Comparison of ENCODE assay signal across 9 cellular contexts in genomic region chr2:85560812-85561279, GRCh38. TPM values are rescaled to one million over a fixed set of nuclear protein-coding genes. Genes with fewer than 3 reads are reported as not detected.
DNase-seq lines count a peak whose midpoint lies in the region; ATAC-seq, FAIRE-seq and TF ChIP-seq lines count a peak whose summit lies in the region.
"Had no signal": no experiment of that assay in that cellular context is flagged by ENCODE, and none has a peak within 500 bp of the region (broad histone marks: within the 10 kb centered on the region; RNA-seq: fewer than 3 reads in every experiment).

No MANE protein-coding gene starts in this region.

- no peaks in the 10 kb centered on the region for H3K9me3 Mint-ChIP-seq in progenitor cell of endocrine pancreas (ENCODE audit: low read depth)

- no peak for TF ChIP-seq CTCF in AG09309 (IDR thresholded peaks at IDR 0.05; ENCODE audit: control insufficient read depth, insufficient read depth, low read depth, low read length, missing control alignments)
- TF ChIP-seq CTCF in RWPE2 (IDR thresholded peaks at IDR 0.05; ENCODE audit: poor library complexity, severe bottlenecking), result no peak
- no peak for TF ChIP-seq CTCF in esophagus squamous epithelium (IDR thresholded peaks at IDR 0.05)
- no peak for TF ChIP-seq CTCF in progenitor cell of endocrine pancreas (IDR thresholded peaks at IDR 0.05; ENCODE audit: unreplicated experiment)

- no peak for TF ChIP-seq POLR2A in esophagus squamous epithelium (IDR thresholded peaks at IDR 0.05)

- H3K36me3 Mint-ChIP-seq in progenitor cell of endocrine pancreas (ENCODE audit: insufficient read depth), result peaks cover 8% of the 10 kb centered on the region

- no peaks in the 10 kb centered on the region for H3K4me1 ChIP-seq in RWPE2 (ENCODE audit: insufficient read depth, poor library complexity, severe bottlenecking)
- peaks cover 16 to 29% (median 16%) of the 10 kb centered on the region in 3 donors for H3K4me1 ChIP-seq in esophagus squamous epithelium

- FAIRE-seq in RCC 7860 (lab: Jason Lieb, UNC), result no peak
- FAIRE-seq: islet of Langerhans had no signal

- H3K27me3 Mint-ChIP-seq in progenitor cell of endocrine pancreas, result no peaks in the 10 kb centered on the region

- no peaks in the 10 kb centered on the region for H3K27me3 ChIP-seq in RWPE2 (ENCODE audit: insufficient read depth, poor library complexity, severe bottlenecking)
- H3K27me3 ChIP-seq in esophagus squamous epithelium, result no peaks in the 10 kb centered on the region

- DNase-seq in AG09309 (ENCODE audit: low read depth) (no peak), RWPE2 (ENCODE audit: low spot score) (no peak), esophagus squamous epithelium (lab: John Stamatoyannopoulos, UW) (no peak), progenitor cell of endocrine pancreas (ENCODE audit: low spot score, unreplicated experiment) (no peak), NCI-H2227 treated with DMSO at 0.1 percent for 48 hours (lab: John Stamatoyannopoulos, UW) (no peak), RCC 7860 (ENCODE audit: low spot score) (no peak)
- DNase-seq in activated CD4-positive, CD25-positive, alpha-beta regulatory T cell treated with anti-CD3 and anti-CD28 coated beads, Interleukin-2, amount 50 U/mL, for 72 hours, result no peak

- peak overlapping the region; percentile 93 for H3K4me3 Mint-ChIP-seq in progenitor cell of endocrine pancreas (ENCODE audit: low read depth)

- H3K9me3 ChIP-seq in RWPE2 (ENCODE audit: severe bottlenecking), result no peaks in the 10 kb centered on the region
- H3K9me3 ChIP-seq in esophagus squamous epithelium, result no peaks in the 10 kb centered on the region

- peak overlapping the region; percentile 87 for H3K4me3 ChIP-seq in AG09309 (ENCODE audit: control insufficient read depth, low read depth, low read length)
- H3K4me3 ChIP-seq in RWPE2 (ENCODE audit: severe bottlenecking), result peak overlapping the region; percentile 50
- peak overlapping the region; percentile 57 to 91 (median 78) for H3K4me3 ChIP-seq in esophagus squamous epithelium

- H3K27ac ChIP-seq in RWPE2 (ENCODE audit: poor library complexity, severe bottlenecking) (peak overlapping the region; percentile 34), esophagus squamous epithelium (peak overlapping the region; percentile 83 to 91 (median 90))

- ATAC-seq in GM21737 (IDR thresholded peaks at IDR 0.05; ENCODE audit: unreplicated experiment) (peak; percentile 25), RWPE2 (ENCODE audit: low read depth) (peak; percentile 20)

- intact Hi-C loops in esophagus squamous epithelium (cut with DNase I), result no loop called here

- peak overlapping the region; percentile 97 for H3K27ac Mint-ChIP-seq in progenitor cell of endocrine pancreas

- WGBS in esophagus squamous epithelium, 2 donors, result 3 to 7% methylated on average over 9 to 11 of the region's 14 CpGs

- H3K36me3 ChIP-seq in RWPE2 (ENCODE audit: low read depth) (peaks cover 37% of the 10 kb centered on the region), esophagus squamous epithelium (peaks cover 5 to 36% (median 8%) of the 10 kb centered on the region in 3 donors)

- peaks cover 21% of the 10 kb centered on the region for H3K4me1 Mint-ChIP-seq in progenitor cell of endocrine pancreas (ENCODE audit: low read depth)

RNA-seq across cellular contexts. Expression of gene GGCX, which starts 0.4 kb away (rescaled TPM):
- total RNA-seq in esophagus squamous epithelium (10 to 100 TPM; 19.7 to 27.5 (median 23.3) TPM), progenitor cell of endocrine pancreas (69.2 TPM in 2 replicates)

RNA-seq across cellular contexts. Expression of gene VAMP8, which starts 16.5 kb away (rescaled TPM):
- total RNA-seq in esophagus squamous epithelium (100 to 1,000 TPM in 1 of 4 donors, 10 to 100 TPM in 3; 78.8 to 144 (median 93.8) TPM), progenitor cell of endocrine pancreas (71.3 and 76.0 TPM in 2 replicates)

RNA-seq across cellular contexts. Expression of gene MAT2A, which starts 21.9 kb away (rescaled TPM):
- total RNA-seq in esophagus squamous epithelium (100 to 1,000 TPM in 2 of 4 donors, 10 to 100 TPM in 2; 81.8 to 272 (median 121) TPM), progenitor cell of endocrine pancreas (281 and 304 TPM in 2 replicates)

RNA-seq across cellular contexts. Expression of gene VAMP5, which starts 23.4 kb away (rescaled TPM):
- total RNA-seq in esophagus squamous epithelium (10 to 100 TPM in 3 of 4 donors, 1 to 10 TPM in 1; 6.1 to 45.6 (median 17.0) TPM), progenitor cell of endocrine pancreas (4.2 TPM in 2 replicates)

RNA-seq across cellular contexts. Expression of gene RNF181, which starts 34.7 kb away (rescaled TPM):
- 100 to 1,000 TPM in 3 of 4 donors, 10 to 100 TPM in 1; 88.3 to 128 (median 115) TPM for total RNA-seq in esophagus squamous epithelium
- total RNA-seq in progenitor cell of endocrine pancreas, result 82.3 and 85.7 TPM in 2 replicates
